ENCODE assay signal across 8 cellular contexts in the genomic region with DNA sequence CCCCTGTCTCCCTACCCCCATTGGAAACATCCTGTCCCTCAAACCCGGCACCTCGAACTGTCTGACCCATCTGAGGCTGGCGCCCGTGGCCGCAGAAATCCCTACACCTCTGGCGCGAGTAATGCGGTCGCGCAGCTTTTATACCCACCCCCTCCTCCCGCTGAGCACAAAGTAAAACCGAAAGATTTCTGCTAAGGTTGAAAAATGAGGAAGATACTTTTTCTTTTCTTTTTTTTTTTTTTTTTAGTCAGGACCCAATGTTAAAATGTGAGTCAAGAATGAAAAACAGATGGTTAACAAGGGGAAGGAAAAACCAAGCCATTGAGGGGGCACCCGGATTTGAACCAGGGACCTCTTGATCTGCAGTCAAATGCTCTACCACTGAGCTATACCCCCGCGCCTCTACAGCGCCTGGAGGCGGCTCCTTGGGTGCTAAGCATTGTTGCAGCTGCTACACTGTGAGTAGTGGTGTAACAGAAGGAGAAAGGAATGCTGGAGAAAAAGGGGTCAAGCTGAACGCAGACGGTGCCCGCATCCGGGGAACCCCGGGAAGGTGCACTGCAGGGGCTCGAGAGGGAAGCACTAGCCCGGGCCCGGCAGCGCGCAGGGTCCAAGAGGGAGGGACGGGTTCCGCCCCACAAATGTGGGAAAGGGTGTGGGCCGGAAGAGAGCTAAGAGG. TPM values are rescaled to one million over a fixed set of nuclear protein-coding genes. Genes with fewer than 3 reads are reported as not detected.
DNase-seq lines count a peak whose midpoint lies in the region; ATAC-seq and TF ChIP-seq lines count a peak whose summit lies in the region.

No MANE protein-coding gene starts in this region.

- H3K4me3 ChIP-seq in PC-9 (peak overlapping the region; percentile 97), esophagus (ENCODE audit: low read depth in 1 of 2, low read length in 2 of 2) (peak overlapping the region; percentile 82 to 88), muscle layer of duodenum (ENCODE audit: low read depth in 1 of 2, low read length in 2 of 2) (peak overlapping the region; percentile 75 to 100)

- peaks cover 41% of the 10 kb centered on the region for H3K79me2 ChIP-seq in PC-9 (ENCODE audit: low read depth)

- TF ChIP-seq CTCF in PC-9 (conservative IDR thresholded peaks at IDR 0.05), result no peak

- H3K36me3 ChIP-seq in PC-9 (ENCODE audit: low read depth) (0 out of 2 replicates have a peak, but pooled peaks cover 4% of the 10 kb centered on the region), esophagus (ENCODE audit: control insufficient read depth in 2 of 2, insufficient read depth in 2 of 2, low read length in 1 of 2) (no peaks in the 10 kb centered on the region), muscle layer of duodenum (ENCODE audit: control insufficient read depth in 1 of 2, insufficient read depth in 2 of 2, low read length in 2 of 2) (peaks cover 0 to 4% of the 10 kb centered on the region in 2 donors)

- no peaks in the 10 kb centered on the region for H3K36me3 Mint-ChIP-seq in activated T-cell treated with anti-CD3 and anti-CD28 coated beads, Interleukin-2, amount 50 U/mL, for 4 hours (ENCODE audit: insufficient read depth)

- no peaks in the 10 kb centered on the region for H3K9me3 Mint-ChIP-seq in activated T-cell treated with anti-CD3 and anti-CD28 coated beads, Interleukin-2, amount 50 U/mL, for 4 hours

- no peaks in the 10 kb centered on the region for H3K9me3 ChIP-seq in PC-9 (ENCODE audit: insufficient read depth, low read depth)
- H3K9me3 ChIP-seq in esophagus (ENCODE audit: control insufficient read depth in 2 of 2, insufficient read depth in 1 of 2, low read depth in 1 of 2, low read length in 1 of 2), result no peaks in the 10 kb centered on the region
- no peaks in the 10 kb centered on the region for H3K9me3 ChIP-seq in muscle layer of duodenum (ENCODE audit: control insufficient read depth in 1 of 2, low read length in 2 of 2)

- no TSS peak for BruUV-seq in PC-9 (replicated peaks; lab: Mats Ljungman, UMichigan)

- TF ChIP-seq EP300 in Ishikawa (IDR thresholded peaks at IDR 0.05; ENCODE audit: borderline replicate concordance), result no peak; the same call in 1 of the 2 replicates

- H3K4me1 ChIP-seq in PC-9 (replicated peaks; ENCODE audit: insufficient read depth) (peaks cover 39% of the 10 kb centered on the region), esophagus (ENCODE audit: control insufficient read depth in 2 of 2, insufficient read depth in 2 of 2, low read length in 1 of 2) (peaks cover 14 to 21% of the 10 kb centered on the region in 2 donors), muscle layer of duodenum (ENCODE audit: control insufficient read depth in 1 of 2, insufficient read depth in 2 of 2, low read length in 2 of 2) (peaks cover 31 to 38% of the 10 kb centered on the region in 2 donors)

- DNase-seq in DMS114 treated with DMSO at 0.1 percent for 48 hours (lab: John Stamatoyannopoulos, UW; ENCODE audit: unreplicated experiment), result peak; percentile 71
- peak; percentile 83 to 85 for DNase-seq in PC-9
- peak; percentile 86 for DNase-seq in activated T-cell treated with anti-CD3 and anti-CD28 coated beads, Interleukin-2, amount 50 U/mL, for 4 hours
- peak; percentile 75 to 83 for DNase-seq in stimulated activated CD8-positive, alpha-beta memory T cell treated with anti-CD3 and anti-CD28 coated beads, Interleukin-7, amount 100 ng/mL, for 4 hours (ENCODE audit: low read depth in 2 of 2)

- H2AFZ ChIP-seq in PC-9, result peak overlapping the region; percentile 91

- H3K27me3 Mint-ChIP-seq in activated T-cell treated with anti-CD3 and anti-CD28 coated beads, Interleukin-2, amount 50 U/mL, for 4 hours (ENCODE audit: low read depth), result no peaks in the 10 kb centered on the region

- 1% methylated on average over 30 of the region's 30 CpGs for WGBS in esophagus, 2 donors

- no peak for TF ChIP-seq RAD21 in Ishikawa (IDR thresholded peaks at IDR 0.05; ENCODE audit: low read depth)

- POLR2A ChIA-PET in PC-9 (lab: Charles Lee; ENCODE audit: unreplicated experiment), result interaction anchor here (0.6 to 1.0 kb wide), 5 partner anchors 15 to 98 kb away, joined by 3 to 37 read pairs (median 21); a partner anchor contains a TSS

- peaks cover 23% of the 10 kb centered on the region for H4K20me1 ChIP-seq in PC-9 (ENCODE audit: insufficient read depth)

- CTCF ChIA-PET in PC-9 (lab: Charles Lee), result interaction anchor here (0.5 kb wide), 1 partner anchor 24 kb away, joined by 5 read pairs; no protein-coding TSS in a partner anchor

- peaks cover 48% of the 10 kb centered on the region for H3K4me1 Mint-ChIP-seq in activated T-cell treated with anti-CD3 and anti-CD28 coated beads, Interleukin-2, amount 50 U/mL, for 4 hours (ENCODE audit: low read depth)

- H3K27ac ChIP-seq in PC-9 (peak overlapping the region; percentile 35), esophagus (ENCODE audit: low read depth in 2 of 2, low read length in 1 of 2) (peak overlapping the region; percentile 96 to 99), muscle layer of duodenum (ENCODE audit: low read length) (peak overlapping the region; percentile 90)

- intact Hi-C loops in PC-9 (cut with micrococcal nuclease; ENCODE audit: unreplicated experiment), result loop anchor here (1.0 to 10.0 kb wide), 4 partner anchors 64 to 417 kb away; a partner anchor contains a TSS

- peak; percentile 32 for ATAC-seq in GM21515 (IDR thresholded peaks at IDR 0.05; ENCODE audit: unreplicated experiment)
- peak; percentile 62 to 66 for ATAC-seq in activated T-cell treated with anti-CD3 and anti-CD28 coated beads, Interleukin-2, amount 50 U/mL, for 4 hours

- no peaks in the 10 kb centered on the region for H3K27me3 ChIP-seq in PC-9 (ENCODE audit: insufficient read depth, low read depth)
- no peaks in the 10 kb centered on the region for H3K27me3 ChIP-seq in esophagus (ENCODE audit: control insufficient read depth in 1 of 2, insufficient read depth in 2 of 2, low read length in 2 of 2)
- no peaks in the 10 kb centered on the region for H3K27me3 ChIP-seq in muscle layer of duodenum (ENCODE audit: low read depth, low read length)

- H3K9me2 ChIP-seq in PC-9 (ENCODE audit: insufficient read depth), result no peaks in the 10 kb centered on the region

- H3K4me3 Mint-ChIP-seq in activated T-cell treated with anti-CD3 and anti-CD28 coated beads, Interleukin-2, amount 50 U/mL, for 4 hours, result peak overlapping the region; percentile 90

- H3F3A ChIP-seq in PC-9 (ENCODE audit: insufficient read depth, low read depth), result peaks cover 58% of the 10 kb centered on the region

- H3K4me2 ChIP-seq in PC-9, result peak overlapping the region; percentile 80

TF ChIP-seq in Ishikawa, 13 proteins besides CTCF, POLR2A, EP300 and RAD21:
- TF ChIP-seq ZBTB7A (IDR thresholded peaks at IDR 0.05; ENCODE audit: low read depth), result no peak
- no peak; the same call in 1 of the 2 replicates for TF ChIP-seq TAF1 (IDR thresholded peaks at IDR 0.05; ENCODE audit: low read depth)
- TF ChIP-seq TCF12 (IDR thresholded peaks at IDR 0.05; ENCODE audit: low read depth), result peak; percentile 58
- TF ChIP-seq FOXM1 (IDR thresholded peaks at IDR 0.05; ENCODE audit: borderline replicate concordance, low read depth), result no peak
- TF ChIP-seq CEBPB (IDR thresholded peaks at IDR 0.05), result peak; percentile 27; the same call in 1 of the 2 replicates
- TF ChIP-seq TEAD4 (IDR thresholded peaks at IDR 0.05), result peak; percentile 89
- TF ChIP-seq NFIC (IDR thresholded peaks at IDR 0.05), result peak; percentile 40; the same call in 1 of the 2 replicates

RNA-seq across cellular contexts. Expression of a gene that starts 0.8 kb away (rescaled TPM):
- total RNA-seq in PC-9 (2021), result 220 and 309 TPM in 2 replicates
- 100 to 1,000 TPM in 1 of 3 donors, 10 to 100 TPM in 2; 74.7 to 109 (median 88.2) TPM for total RNA-seq in activated T-cell treated with anti-CD3 and anti-CD28 coated beads, Interleukin-2, amount 50 U/mL, for 4 hours
- 10 to 100 TPM; 26.5 to 33.0 TPM for polyA plus RNA-seq in esophagus

RNA-seq across cellular contexts. Expression of a gene that starts 15.6 kb away (rescaled TPM):
- 1,146 and 1,262 TPM in 2 replicates for total RNA-seq in PC-9 (2021)
- 1,000 to 10,000 TPM; 2,350 to 2,556 (median 2,362) TPM for total RNA-seq in activated T-cell treated with anti-CD3 and anti-CD28 coated beads, Interleukin-2, amount 50 U/mL, for 4 hours
- polyA plus RNA-seq in esophagus, result 1,000 to 10,000 TPM; 2,779 to 3,117 TPM

RNA-seq across cellular contexts. Expression of a gene that starts 44.0 kb away (rescaled TPM):
- total RNA-seq in PC-9 (2021), result 13.7 and 13.9 TPM in 2 replicates
- 10 to 100 TPM; 32.7 to 36.5 (median 32.9) TPM for total RNA-seq in activated T-cell treated with anti-CD3 and anti-CD28 coated beads, Interleukin-2, amount 50 U/mL, for 4 hours
- 10 to 100 TPM; 15.2 to 21.0 TPM for polyA plus RNA-seq in esophagus

Comparison
In these comparisons a context has a peak if more than half of its experiments do, and no peak if none do; other contexts are left out.
1. Peak in every context shown above with its lines: DNase-seq, ATAC-seq, H3K4me3 ChIP-seq and H3K27ac ChIP-seq.
2. H3K27ac ChIP-seq: peak in every context shown above with its lines; median percentile 98 in esophagus; 90 in muscle layer of duodenum; 35 in PC-9.